Comparison of ENCODE assay signal across 19 cellular contexts in the genomic region with DNA sequence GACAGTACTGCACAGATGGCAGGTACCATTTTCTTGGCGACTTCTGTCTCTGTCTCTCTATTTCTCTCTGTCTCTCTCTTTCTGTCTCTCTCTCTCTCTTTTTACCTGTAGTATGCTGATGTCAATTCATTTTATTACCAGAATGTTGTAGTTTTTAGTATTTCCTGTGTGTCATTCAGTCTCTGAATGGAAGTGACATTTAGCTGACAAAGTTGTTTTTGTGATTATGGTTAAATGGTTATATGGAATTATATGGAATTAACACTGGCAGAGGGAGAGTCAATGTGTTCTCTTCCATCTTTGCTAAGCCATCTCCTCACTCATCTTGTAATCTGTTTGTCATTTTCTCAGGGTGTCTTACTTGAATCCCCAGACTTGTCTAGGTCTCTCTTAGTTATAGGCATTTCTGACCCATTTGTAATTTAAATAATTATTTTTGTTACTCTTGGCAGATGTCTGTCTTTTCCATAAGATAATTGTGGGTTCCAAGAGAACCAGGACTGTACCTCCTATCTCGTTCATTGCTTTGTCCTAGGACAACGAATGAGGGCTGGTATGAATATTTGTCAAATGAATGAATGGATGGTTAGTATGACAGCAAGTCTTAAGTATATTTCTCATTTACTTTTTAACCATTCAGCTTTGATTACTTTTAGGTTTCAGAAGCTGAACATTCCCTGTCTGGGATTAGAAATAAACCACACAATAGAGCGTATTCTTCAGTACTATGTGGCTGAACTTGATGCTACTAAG.
A peak's percentile ranks its signal among the peaks of the same experiment; 100 is the strongest.
DNase-seq lines count a peak whose midpoint lies in the region; ATAC-seq, FAIRE-seq and TF ChIP-seq lines count a peak whose summit lies in the region.
"Had no signal": no experiment of that assay in that cellular context is flagged by ENCODE, and none has a peak within 500 bp of the region (broad histone marks: within the 10 kb centered on the region; RNA-seq: fewer than 3 reads in every experiment).

No MANE protein-coding gene starts in this region.

- H3K9me3 ChIP-seq in HEK293 (ENCODE audit: control insufficient read depth, insufficient read depth, low read depth, low read length) (no peaks in the 10 kb centered on the region), uterus (no peaks in the 10 kb centered on the region)
- H3K9me3 ChIP-seq: BE2C, BLaER1 had no signal

- no peak for TF ChIP-seq POLR2A in uterus (IDR thresholded peaks at IDR 0.05)

- H3K4me1 ChIP-seq in HEK293 (ENCODE audit: control insufficient read depth, insufficient read depth, low read length) (peaks cover 7% of the 10 kb centered on the region; the same call in 1 of the 2 replicates), uterus (no peaks in the 10 kb centered on the region)
- H3K4me1 ChIP-seq: BE2C, BLaER1 had no signal

- POLR2A ChIA-PET in HEK293 (lab: Yijun Ruan, JAX), result no interaction called here

- H3K36me3 ChIP-seq in HEK293 (ENCODE audit: control insufficient read depth in 2 of 2, insufficient read depth in 1 of 2, low read length in 2 of 2), result no peaks in the 10 kb centered on the region
- no peaks in the 10 kb centered on the region for H3K36me3 ChIP-seq in uterus
- H3K36me3 ChIP-seq: BE2C, BLaER1 had no signal

- no peaks in the 10 kb centered on the region for H3K27me3 ChIP-seq in uterus
- H3K27me3 ChIP-seq: BE2C, BLaER1 had no signal

- no peak for ATAC-seq in HG03095 (IDR thresholded peaks at IDR 0.05; ENCODE audit: unreplicated experiment)

- H3K27ac ChIP-seq in HEK293 (ENCODE audit: extremely low read depth, low read depth, low read length) (no peak overlapping the region), uterus (no peak overlapping the region)
- H3K27ac ChIP-seq: BLaER1 had no signal

- no peak overlapping the region for H3K4me3 ChIP-seq in HEK293 (ENCODE audit: low read depth, low read length)
- no peak overlapping the region for H3K4me3 ChIP-seq in uterus
- H3K4me3 ChIP-seq: BLaER1 had no signal

- TF ChIP-seq CTCF in D721Med (IDR thresholded peaks at IDR 0.05; ENCODE audit: insufficient read depth, missing control alignments) (no peak), HEK293 (tag by site-specific recombination; IDR thresholded peaks at IDR 0.05) (no peak), uterus (IDR thresholded peaks at IDR 0.05) (no peak)

- intact Hi-C loops in uterus (cut with DNase I; ENCODE audit: low total_unique reads), result no loop called here

- FAIRE-seq in D721Med (lab: Jason Lieb, UNC), result peak; percentile 58
- FAIRE-seq: G401.6, GM12891, GM19239 had no signal

- DNase-seq in D721Med (ENCODE audit: insufficient read length, low spot score) (no peak), A172 (ENCODE audit: low spot score) (no peak), uterus (no peak)
- DNase-seq: 8988T; ACHN; BE2C; C1 segment of cervical spinal cord; CD4-positive, alpha-beta memory T cell; CD4-positive, CD25-positive, alpha-beta regulatory T cell; CD8-positive, alpha-beta memory T cell; COR-L47; DMS79 treated with DMSO at 0.1 percent for 48 hours; GF-D8 had no signal

- CTCF ChIA-PET in HEK293 (lab: Yijun Ruan, JAX), result interaction anchor here (0.7 to 0.9 kb wide), 2 partner anchors 19 to 93 kb away, joined by 3 read pairs; no protein-coding TSS in a partner anchor

TF ChIP-seq in HEK293, 187 proteins besides CTCF, POLR2A, EP300 and RAD21:
- TF ChIP-seq ZSCAN4 (tag by site-specific recombination; IDR thresholded peaks at IDR 0.05) (no peak), ZNF596 (tag by site-specific recombination; IDR thresholded peaks at IDR 0.05) (peak; percentile 68)
